ENCODE assay signal across 17 cellular contexts in genomic region chr1:166322470-166322869, GRCh38.
A peak's percentile ranks its signal among the peaks of the same experiment; 100 is the strongest.
DNase-seq lines count a peak whose midpoint lies in the region; ATAC-seq and TF ChIP-seq lines count a peak whose summit lies in the region.
"Had no signal": no experiment of that assay in that cellular context is flagged by ENCODE, and none has a peak within 500 bp of the region (broad histone marks: within the 10 kb centered on the region; RNA-seq: fewer than 3 reads in every experiment).

No MANE protein-coding gene starts in this region.

- no peaks in the 10 kb centered on the region for H3K27me3 ChIP-seq in colonic mucosa

- no peaks in the 10 kb centered on the region for H3K36me3 Mint-ChIP-seq in effector memory CD8-positive, alpha-beta T cell (ENCODE audit: insufficient read depth)
- H3K36me3 Mint-ChIP-seq in osteocyte (ENCODE audit: unreplicated experiment), result no peaks in the 10 kb centered on the region
- H3K36me3 Mint-ChIP-seq: CD8-positive, alpha-beta T cell had no signal

- H3K4me1 ChIP-seq in colonic mucosa, result no peaks in the 10 kb centered on the region
- H3K4me1 ChIP-seq: HAP-1 had no signal

- no peaks in the 10 kb centered on the region for H3K36me3 ChIP-seq in colonic mucosa
- H3K36me3 ChIP-seq: HAP-1 had no signal

- H3K9me3 Mint-ChIP-seq in effector memory CD8-positive, alpha-beta T cell, result peaks cover 0 to 2% of the 10 kb centered on the region in 2 donors
- H3K9me3 Mint-ChIP-seq in osteocyte (ENCODE audit: unreplicated experiment), result peaks cover 9% of the 10 kb centered on the region

- H3K4me1 Mint-ChIP-seq in effector memory CD8-positive, alpha-beta T cell (ENCODE audit: low read depth in 2 of 2), result no peaks in the 10 kb centered on the region
- no peaks in the 10 kb centered on the region for H3K4me1 Mint-ChIP-seq in osteocyte (ENCODE audit: unreplicated experiment)

- no peak overlapping the region for H3K4me3 ChIP-seq in colonic mucosa
- H3K4me3 ChIP-seq: HAP-1 had no signal

- TF ChIP-seq CTCF in colonic mucosa (IDR thresholded peaks at IDR 0.05) (no peak), osteocyte (IDR thresholded peaks at IDR 0.05) (no peak)

- H3K4me3 Mint-ChIP-seq in effector memory CD8-positive, alpha-beta T cell, result no peak overlapping the region
- H3K4me3 Mint-ChIP-seq in osteocyte (ENCODE audit: unreplicated experiment), result no peak overlapping the region
- H3K4me3 Mint-ChIP-seq: CD8-positive, alpha-beta T cell had no signal

- ATAC-seq in GM18511 (IDR thresholded peaks at IDR 0.05; ENCODE audit: unreplicated experiment), result peak; percentile 68
- ATAC-seq in HG02571 (IDR thresholded peaks at IDR 0.05; ENCODE audit: unreplicated experiment), result peak; percentile 61
- peak; percentile 64 for ATAC-seq in HG03432 (IDR thresholded peaks at IDR 0.05; ENCODE audit: unreplicated experiment)
- ATAC-seq in effector memory CD8-positive, alpha-beta T cell (replicated peaks), result no peak
- ATAC-seq: CD8-positive, alpha-beta T cell; HepG2 had no signal

- no peak overlapping the region for H3K27ac ChIP-seq in colonic mucosa
- H3K27ac ChIP-seq: KMS-11 had no signal

- H3K27ac Mint-ChIP-seq in effector memory CD8-positive, alpha-beta T cell, result no peak overlapping the region
- H3K27ac Mint-ChIP-seq in osteocyte (ENCODE audit: unreplicated experiment), result no peak overlapping the region
- H3K27ac Mint-ChIP-seq: CD8-positive, alpha-beta T cell had no signal

- H3K27me3 Mint-ChIP-seq in effector memory CD8-positive, alpha-beta T cell, result peaks cover 10 to 12% of the 10 kb centered on the region in 2 donors
- no peaks in the 10 kb centered on the region for H3K27me3 Mint-ChIP-seq in osteocyte (ENCODE audit: unreplicated experiment)

- intact Hi-C loops in colonic mucosa (cut with DNase I), result no loop called here

- H3K9ac ChIP-seq in colonic mucosa (ENCODE audit: low read depth in 2 of 2, low read length in 2 of 2), result no peak overlapping the region
- H3K9ac ChIP-seq: KMS-11 had no signal

- H3K9me3 ChIP-seq in colonic mucosa, result no peaks in the 10 kb centered on the region
- H3K9me3 ChIP-seq: HAP-1 had no signal

- DNase-seq in colonic mucosa (no peak), NCI-H82 (lab: John Stamatoyannopoulos, UW) (no peak), osteocyte (ENCODE audit: extremely low spot score, unreplicated experiment) (no peak)
- DNase-seq in effector memory CD8-positive, alpha-beta T cell, result no peak
- DNase-seq: ACHN; C1 segment of cervical spinal cord; CD8-positive, alpha-beta T cell; COR-L47; DMS153; DMS79 treated with DMSO at 0.1 percent for 48 hours; EL had no signal
